Comparison of ENCODE assay signal across 9 cellular contexts in genomic region chr12:58310828-58311273, GRCh38.
DNase-seq lines count a peak whose midpoint lies in the region; ATAC-seq, FAIRE-seq and TF ChIP-seq lines count a peak whose summit lies in the region.
"Had no signal": no experiment of that assay in that cellular context is flagged by ENCODE, and none has a peak within 500 bp of the region (broad histone marks: within the 10 kb centered on the region; RNA-seq: fewer than 3 reads in every experiment).

No MANE protein-coding gene starts in this region.

- H3K36me3 ChIP-seq in pancreas = no peaks in the 10 kb centered on the region

- no peaks in the 10 kb centered on the region for H3K27me3 ChIP-seq in pancreas

- 73 to 78% methylated on average over 2 of the region's 2 CpGs for WGBS in pancreas, 2 donors

- no peaks in the 10 kb centered on the region for H3K4me1 ChIP-seq in pancreas
- H3K4me1 ChIP-seq: parathyroid adenoma had no signal

- ATAC-seq in GM18868 (IDR thresholded peaks at IDR 0.05; ENCODE audit: unreplicated experiment) = peak; percentile 76
- peak in 3 of 4 donors; percentile 62 to 82 (median 79) for ATAC-seq in pancreas
- no peak for ATAC-seq in GM21360 (IDR thresholded peaks at IDR 0.05; ENCODE audit: unreplicated experiment)
- no peak for ATAC-seq in HG03196 (IDR thresholded peaks at IDR 0.05; ENCODE audit: unreplicated experiment)

- H3K4me3 ChIP-seq in cardiac fibroblast (replicated peaks in 1 of 2; ENCODE audit: low read depth in 2 of 2, low read length in 2 of 2) = no peak overlapping the region
- H3K4me3 ChIP-seq in pancreas = no peak overlapping the region

- H3K27ac ChIP-seq in pancreas = no peak overlapping the region
- H3K27ac ChIP-seq: parathyroid adenoma had no signal

- no peaks in the 10 kb centered on the region for H3K9me3 ChIP-seq in pancreas

- TF ChIP-seq CTCF in cardiac fibroblast (IDR thresholded peaks at IDR 0.05; ENCODE audit: low read depth, low read length) (no peak), pancreas (IDR thresholded peaks at IDR 0.05) (no peak)

- intact Hi-C loops in pancreas (cut with DNase I) = no loop called here

- peak; percentile 97 for DNase-seq in HS-5 (ENCODE audit: low read depth)
- peak; percentile 95 to 99 for DNase-seq in cardiac fibroblast (ENCODE audit: low read depth in 2 of 2)
- no peak for DNase-seq in pancreas
- DNase-seq in effector CD4-positive, alpha-beta T cell = no peak
- no peak for DNase-seq in NCI-H2227 treated with DMSO at 0.1 percent for 48 hours (lab: John Stamatoyannopoulos, UW)

- FAIRE-seq in pancreas (lab: Jason Lieb, UNC) = no peak

Comparison
In these comparisons a context has a peak if more than half of its experiments do, and no peak if none do; other contexts are left out.
1. ATAC-seq: peak in GM18868 (single experiment) and pancreas (3 of 4); none in GM21360 (single experiment) and HG03196 (single experiment).
2. DNase-seq: peak in HS-5 (single experiment) and cardiac fibroblast (2 of 2); none in pancreas (0 of 6), effector CD4-positive, alpha-beta T cell (single experiment) and NCI-H2227 treated with DMSO at 0.1 percent for 48 hours (single experiment).